In the genomic region with DNA sequence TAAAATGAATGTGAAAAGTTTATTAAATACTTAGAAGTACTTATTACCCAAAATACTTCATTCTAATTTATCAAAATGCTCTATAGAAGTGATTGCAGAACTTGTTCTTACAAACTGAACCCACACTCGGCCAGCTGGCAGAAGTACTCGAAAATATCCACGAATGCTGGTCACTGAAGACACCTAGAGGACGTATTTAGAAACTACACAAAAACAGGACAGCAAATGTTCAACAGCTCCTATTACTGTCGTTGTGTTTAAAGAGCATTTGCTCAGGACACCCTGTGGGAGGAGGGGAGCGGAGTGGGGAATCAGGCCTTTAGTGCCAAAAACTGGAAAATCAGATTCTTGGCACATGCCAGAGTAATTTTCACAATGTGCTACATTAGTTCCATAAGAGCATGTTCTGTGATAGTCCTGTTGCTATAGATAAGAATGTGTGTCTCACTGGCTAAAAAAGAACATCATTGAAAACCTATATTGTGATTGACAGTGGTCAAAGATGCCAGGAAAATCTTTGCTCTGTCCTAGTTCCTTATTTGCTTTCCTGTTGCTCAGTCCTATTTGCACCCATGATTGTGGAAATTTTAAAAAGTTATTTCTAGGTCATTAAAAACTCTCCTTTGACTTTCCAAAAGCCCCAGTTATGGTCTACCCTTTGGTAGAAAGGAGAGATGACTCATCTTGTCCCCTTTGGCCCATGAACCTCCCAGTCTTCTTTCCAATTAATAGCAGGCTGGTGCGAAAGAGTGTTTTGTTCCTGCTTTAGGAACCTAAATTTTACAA, we compare ENCODE assay signal across 8 cellular contexts. TPM values are rescaled to one million over a fixed set of nuclear protein-coding genes. Genes with fewer than 3 reads are reported as not detected.
DNase-seq lines count a peak whose midpoint lies in the region; ATAC-seq and TF ChIP-seq lines count a peak whose summit lies in the region.

No MANE protein-coding gene starts in this region.

- no peaks in the 10 kb centered on the region for H3K79me2 ChIP-seq in parathyroid adenoma

- in situ Hi-C loops in Panc1 (cut with HindIII; ENCODE audit: low pct_unique_long_range_greater_than_20kb, low sequenced_read_pairs): no loop called here

- intact Hi-C loops in Panc1 (cut with micrococcal nuclease; ENCODE audit: unreplicated experiment) (loop anchor here (5.0 kb wide), 3 partner anchors 267 to 647 kb away; a partner anchor contains a TSS), head of caudate nucleus (cut with DNase I) (loop anchor here (10.0 kb wide), 1 partner anchor 489 kb away; no protein-coding TSS in a partner anchor)

- H3K36me3 ChIP-seq in Panc1 (ENCODE audit: control insufficient read depth, insufficient read depth, low read length) (no peaks in the 10 kb centered on the region), parathyroid adenoma (ENCODE audit: control insufficient read depth, insufficient read depth, low read length) (no peaks in the 10 kb centered on the region)

- peak; percentile 70 for ATAC-seq in GM21390 (IDR thresholded peaks at IDR 0.05; ENCODE audit: unreplicated experiment)
- peak; percentile 92 for ATAC-seq in Panc1

- H3K27me3 ChIP-seq in Panc1 (ENCODE audit: control insufficient read depth, insufficient read depth, low read length) (peaks cover 4% of the 10 kb centered on the region; the same call in 1 of the 2 replicates), parathyroid adenoma (ENCODE audit: control insufficient read depth, insufficient read depth, low read length) (no peaks in the 10 kb centered on the region)

- no peak overlapping the region for H3K4me2 ChIP-seq in parathyroid adenoma (ENCODE audit: low read length)

- H3K4me3 ChIP-seq in Panc1 (ENCODE audit: low read depth in 2 of 2, low read length in 2 of 2) (no peak overlapping the region), parathyroid adenoma (ENCODE audit: low read depth, low read length) (no peak overlapping the region)

- H2AFZ ChIP-seq in parathyroid adenoma: no peak overlapping the region

- CTCF ChIA-PET in Panc1 (lab: Charles Lee): interaction anchor here (0.6 to 1.4 kb wide), 7 partner anchors 10 to 820 kb away, joined by 3 to 5 read pairs (median 3); no protein-coding TSS in a partner anchor

- peak; percentile 81 for DNase-seq in DMS114 treated with DMSO at 0.1 percent for 48 hours (lab: John Stamatoyannopoulos, UW; ENCODE audit: unreplicated experiment)
- peak; percentile 96 for DNase-seq in Kasumi-1 (lab: John Stamatoyannopoulos, UW)
- peak; percentile 77 for DNase-seq in Panc1 (ENCODE audit: low read depth, low spot score)
- DNase-seq in activated naive CD4-positive, alpha-beta T cell treated with Interleukin-2 at 50 U/mL for 16 hours: peak; percentile 40
- DNase-seq in head of caudate nucleus: peak; percentile 9 to 82 (median 54)
- DNase-seq in GM19240 (ENCODE audit: insufficient read length, low spot score): no peak

- H3K4me1 ChIP-seq in Panc1 (ENCODE audit: control insufficient read depth, insufficient read depth, low read length) (no peaks in the 10 kb centered on the region), parathyroid adenoma (no peaks in the 10 kb centered on the region)

- BruUV-seq in Panc1 (replicated peaks; lab: Mats Ljungman, UMichigan): no TSS peak

- H3K27ac ChIP-seq in Panc1 (ENCODE audit: low read length): no peak overlapping the region
- no peak overlapping the region for H3K27ac ChIP-seq in parathyroid adenoma

- POLR2A ChIA-PET in Panc1 (lab: Charles Lee): no interaction called here

- H3K9me3 ChIP-seq in Panc1 (ENCODE audit: control insufficient read depth, insufficient read depth, low read depth, low read length): no peaks in the 10 kb centered on the region
- no peaks in the 10 kb centered on the region for H3K9me3 ChIP-seq in parathyroid adenoma (ENCODE audit: control insufficient read depth, low read length)

- TF ChIP-seq CTCF in Panc1 (IDR thresholded peaks at IDR 0.05) (peak; percentile 86), parathyroid adenoma (IDR thresholded peaks at IDR 0.05) (peak; percentile 62)

- H3K9ac ChIP-seq in parathyroid adenoma: no peak overlapping the region

RNA-seq across cellular contexts. Expression of a gene that starts 49.0 kb away (rescaled TPM):
- 25.7 TPM for total RNA-seq in Panc1 (2021; ENCODE audit: unreplicated experiment)
- 16.7 TPM for polyA plus RNA-seq in Panc1 (2012; ENCODE audit: insufficient read length)
